33 cellular contexts compared by ENCODE assay signal in the genomic region with DNA sequence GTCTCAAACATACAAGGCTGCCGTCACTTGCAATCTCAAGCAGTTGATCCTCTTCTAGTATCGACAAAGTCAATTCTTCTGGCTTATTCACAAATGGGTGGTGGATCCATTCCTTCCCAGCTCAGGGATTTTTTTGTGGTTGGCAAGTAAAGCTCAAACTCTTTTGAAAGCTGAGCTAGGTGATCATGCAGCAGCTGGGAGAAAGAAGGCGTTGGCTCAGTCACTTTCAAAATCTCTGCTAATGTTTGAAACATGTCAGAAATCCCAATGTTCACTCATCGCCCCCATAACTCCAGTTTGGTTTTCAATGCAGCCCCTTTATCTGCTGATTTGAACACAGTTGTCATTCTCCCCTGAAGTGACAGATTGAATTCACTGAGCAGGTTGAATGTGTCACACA.
"Had no signal": no experiment of that assay in that cellular context is flagged by ENCODE, and none has a peak within 500 bp of the region (broad histone marks: within the 10 kb centered on the region; RNA-seq: fewer than 3 reads in every experiment).

No MANE protein-coding gene starts in this region.

- H3K4me2 ChIP-seq: KMS-11 had no signal

- ATAC-seq: activated CD8-positive, alpha-beta memory T cell treated with anti-CD3 and anti-CD28 coated beads, Interleukin-2, amount 10 ng/mL, durations not matched to agents 7 days and 5 days; body of pancreas; PC-3; Right ventricle myocardium inferior had no signal

- DNase-seq: activated CD4-positive, alpha-beta memory T cell treated with anti-CD3 and anti-CD28 coated beads, Interleukin-2, amount 10 ng/mL, durations not matched to agents 7 days and 5 days; activated CD4-positive, alpha-beta T cell treated with anti-CD3 and anti-CD28 coated beads for 1 hour; activated CD4-positive, CD25-positive, alpha-beta regulatory T cell; activated CD8-positive, alpha-beta memory T cell treated with anti-CD3 and anti-CD28 coated beads for 24 hours; activated CD8-positive, alpha-beta memory T cell treated with anti-CD3 and anti-CD28 coated beads, Interleukin-2, amount 10 ng/mL, durations not matched to agents 7 days and 5 days; activated CD8-positive, alpha-beta memory T cell treated with anti-CD3 and anti-CD28 coated beads, Interleukin-2, amount 50 U/mL, for 48 hours; activated gamma-delta T cell; activated naive CD4-positive, alpha-beta T cell treated with Interleukin-2 at 50 U/mL for 16 hours; activated naive CD8-positive, alpha-beta T cell treated with anti-CD3 and anti-CD28 coated beads, Interleukin-2, amount 10 ng/mL, durations not matched to agents 7 days and 5 days; body of pancreas; central memory CD4-positive, alpha-beta T cell; NCI-H1092 treated with DMSO at 0.1 percent for 48 hours; NCI-H1417; NCI-H146; NCI-H187; NCI-H2029 treated with DMSO at 0.1 percent for 48 hours; NCI-H2107; NCI-H2171; NCI-H2227 treated with DMSO at 0.1 percent for 48 hours; NCI-H446; NCI-H510A treated with DMSO at 0.1 percent for 48 hours; NCI-H526 treated with DMSO at 0.1 percent for 48 hours; NCI-H82; PC-3; SIG-M5; SW 1271; T1000; WERI-Rb-1 had no signal

- H3K27me3 ChIP-seq: body of pancreas had no signal

- H3K9me3 ChIP-seq: body of pancreas had no signal

- H3K4me3 ChIP-seq: body of pancreas had no signal

- H3K27ac Mint-ChIP-seq: activated CD4-positive, alpha-beta memory T cell treated with anti-CD3 and anti-CD28 coated beads, Interleukin-2, amount 10 ng/mL, durations not matched to agents 7 days and 5 days; activated CD8-positive, alpha-beta memory T cell treated with anti-CD3 and anti-CD28 coated beads, Interleukin-2, amount 10 ng/mL, durations not matched to agents 7 days and 5 days; activated naive CD4-positive, alpha-beta T cell treated with anti-CD3 and anti-CD28 coated beads, Interleukin-2, amount 50 U/mL, for 24 hours; activated naive CD8-positive, alpha-beta T cell treated with anti-CD3 and anti-CD28 coated beads, Interleukin-2, amount 10 ng/mL, durations not matched to agents 7 days and 5 days; activated T-helper 2 cell treated with anti-CD3 and anti-CD28 coated beads, Interferon-gamma antibody, Interleukin-2, Interleukin-4, amounts not matched to agents 10 μg/mL and 5 μg/mL and 100 μg/mL, durations not matched to agents 14 hours and 24 hours and 36 hours had no signal

- H3K27ac ChIP-seq: body of pancreas, KMS-11, RWPE1, WERI-Rb-1 had no signal

- H3K27me3 Mint-ChIP-seq: activated CD8-positive, alpha-beta memory T cell treated with anti-CD3 and anti-CD28 coated beads, Interleukin-2, amount 10 ng/mL, durations not matched to agents 7 days and 5 days; activated naive CD4-positive, alpha-beta T cell treated with anti-CD3 and anti-CD28 coated beads, Interleukin-2, amount 50 U/mL, for 24 hours had no signal

- H3K9me3 Mint-ChIP-seq: activated CD4-positive, alpha-beta memory T cell treated with anti-CD3 and anti-CD28 coated beads, Interleukin-2, amount 10 ng/mL, durations not matched to agents 7 days and 5 days; activated naive CD4-positive, alpha-beta T cell treated with anti-CD3 and anti-CD28 coated beads, Interleukin-2, amount 50 U/mL, for 24 hours; activated naive CD8-positive, alpha-beta T cell treated with anti-CD3 and anti-CD28 coated beads, Interleukin-2, amount 10 ng/mL, durations not matched to agents 7 days and 5 days had no signal

- H3K4me3 Mint-ChIP-seq: activated CD4-positive, alpha-beta memory T cell treated with anti-CD3 and anti-CD28 coated beads, Interleukin-2, amount 10 ng/mL, durations not matched to agents 7 days and 5 days; activated CD8-positive, alpha-beta memory T cell treated with anti-CD3 and anti-CD28 coated beads, Interleukin-2, amount 10 ng/mL, durations not matched to agents 7 days and 5 days; activated naive CD4-positive, alpha-beta T cell treated with anti-CD3 and anti-CD28 coated beads, Interleukin-2, amount 50 U/mL, for 24 hours; activated naive CD8-positive, alpha-beta T cell treated with anti-CD3 and anti-CD28 coated beads, Interleukin-2, amount 10 ng/mL, durations not matched to agents 7 days and 5 days had no signal
